Comparison of ENCODE assay signal across 8 cellular contexts in genomic region chr17:48542114-48542955, GRCh38. TPM values are rescaled to one million over a fixed set of nuclear protein-coding genes. Genes with fewer than 3 reads are reported as not detected.
A peak's percentile ranks its signal among the peaks of the same experiment; 100 is the strongest.
DNase-seq lines count a peak whose midpoint lies in the region; ATAC-seq lines count a peak whose summit lies in the region.

No MANE protein-coding gene starts in this region.

- ATAC-seq in GM19452 (IDR thresholded peaks at IDR 0.05; ENCODE audit: unreplicated experiment), result no peak

- no peaks in the 10 kb centered on the region for H3K9me3 ChIP-seq in SJCRH30 (replicated peaks)
- no peaks in the 10 kb centered on the region for H3K9me3 ChIP-seq in duodenal mucosa (ENCODE audit: control insufficient read depth in 1 of 2, low read length in 2 of 2)
- no peaks in the 10 kb centered on the region for H3K9me3 ChIP-seq in muscle layer of duodenum (ENCODE audit: control insufficient read depth in 1 of 2, low read length in 2 of 2)

- H3K4me3 ChIP-seq in SJCRH30, result peak overlapping the region; percentile 88
- H3K4me3 ChIP-seq in duodenal mucosa (ENCODE audit: low read depth in 1 of 2, low read length in 2 of 2), result peak overlapping the region; percentile 69 to 72
- H3K4me3 ChIP-seq in muscle layer of duodenum (ENCODE audit: low read depth in 1 of 2, low read length in 2 of 2), result peak overlapping the region; percentile 68 to 86

- H3K9ac ChIP-seq in duodenal mucosa (ENCODE audit: low read depth in 1 of 2, low read length in 2 of 2), result peak overlapping the region; percentile 59 to 68

- DNase-seq in DMS114 treated with DMSO at 0.1 percent for 48 hours (lab: John Stamatoyannopoulos, UW; ENCODE audit: unreplicated experiment) (peak; percentile 17), SJCRH30 (peak; percentile 42 to 49), NCI-H1694 (lab: John Stamatoyannopoulos, UW) (no peak), A172 (ENCODE audit: low spot score) (no peak), ureter (ENCODE audit: low spot score) (no peak)

- peaks cover 15% of the 10 kb centered on the region for H3K4me1 ChIP-seq in SJCRH30
- H3K4me1 ChIP-seq in duodenal mucosa (ENCODE audit: control insufficient read depth in 1 of 2, insufficient read depth in 2 of 2, low read length in 2 of 2), result no peaks in the 10 kb centered on the region
- H3K4me1 ChIP-seq in muscle layer of duodenum (ENCODE audit: control insufficient read depth in 1 of 2, insufficient read depth in 2 of 2, low read length in 2 of 2), result peaks cover 13 to 35% of the 10 kb centered on the region in 2 donors

- no peaks in the 10 kb centered on the region for H3K27me3 ChIP-seq in SJCRH30
- H3K27me3 ChIP-seq in duodenal mucosa (ENCODE audit: control insufficient read depth in 1 of 2, insufficient read depth in 2 of 2, low read length in 2 of 2), result peaks cover 35 to 59% of the 10 kb centered on the region in 2 donors
- H3K27me3 ChIP-seq in muscle layer of duodenum (ENCODE audit: low read depth, low read length), result peaks cover 4% of the 10 kb centered on the region

- H3K36me3 ChIP-seq in SJCRH30 (no peaks in the 10 kb centered on the region), duodenal mucosa (ENCODE audit: control insufficient read depth in 1 of 2, insufficient read depth in 2 of 2, low read length in 2 of 2) (no peaks in the 10 kb centered on the region), muscle layer of duodenum (ENCODE audit: control insufficient read depth in 1 of 2, insufficient read depth in 2 of 2, low read length in 2 of 2) (no peaks in the 10 kb centered on the region)

- peak overlapping the region; percentile 90 for H3K27ac ChIP-seq in SJCRH30
- H3K27ac ChIP-seq in duodenal mucosa (ENCODE audit: low read depth, low read length), result peak overlapping the region; percentile 87
- peak overlapping the region; percentile 84 for H3K27ac ChIP-seq in muscle layer of duodenum (ENCODE audit: low read length)

RNA-seq across cellular contexts. Expression of gene HOXB2, which starts 2.6 kb away (rescaled TPM):
- 5.9 and 7.6 TPM in 2 replicates for total RNA-seq in SJCRH30 (2014; rRNA removed; shearing (Covaris generic))
- 27.0 and 30.6 TPM in 2 replicates for total RNA-seq in A172 (2014; rRNA removed; shearing (Covaris generic))
- 50.7 TPM for total RNA-seq in ureter

RNA-seq across cellular contexts. Expression of gene HOXB1, which starts 11.5 kb away (rescaled TPM):
- total RNA-seq in SJCRH30 (2014; rRNA removed; shearing (Covaris generic)), result not detected in 2 replicates
- total RNA-seq in A172 (2014; rRNA removed; shearing (Covaris generic)), result not detected in 2 replicates
- total RNA-seq in ureter, result 0.31 TPM

RNA-seq across cellular contexts. Expression of gene HOXB4, which starts 35.8 kb away (rescaled TPM):
- 3.7 and 4.3 TPM in 2 replicates for total RNA-seq in SJCRH30 (2014; rRNA removed; shearing (Covaris generic))
- total RNA-seq in A172 (2014; rRNA removed; shearing (Covaris generic)), result 5.1 and 6.3 TPM in 2 replicates
- total RNA-seq in ureter, result 28.7 TPM

RNA-seq across cellular contexts. Expression of gene HOXB3, which starts 47.7 kb away (rescaled TPM):
- 7.4 and 8.8 TPM in 2 replicates for total RNA-seq in SJCRH30 (2014; rRNA removed; shearing (Covaris generic))
- 20.1 and 24.1 TPM in 2 replicates for total RNA-seq in A172 (2014; rRNA removed; shearing (Covaris generic))
- total RNA-seq in ureter, result 179 TPM

RNA-seq across cellular contexts. Expression of gene HOXB5, which starts 51.2 kb away (rescaled TPM):
- total RNA-seq in SJCRH30 (2014; rRNA removed; shearing (Covaris generic)), result 0.51 and 0.61 TPM in 2 replicates
- total RNA-seq in A172 (2014; rRNA removed; shearing (Covaris generic)), result 2.0 and 2.4 TPM in 2 replicates
- 30.1 TPM for total RNA-seq in ureter

Comparison
In these comparisons a context has a peak if more than half of its experiments do, and no peak if none do; other contexts are left out.
1. DNase-seq: peak in DMS114 treated with DMSO at 0.1 percent for 48 hours (single experiment) and SJCRH30 (2 of 2); none in NCI-H1694 (single experiment), A172 (single experiment) and ureter (single experiment).
2. Peak in every context shown above with its lines, with median percentiles within 50 percentile points of each other: H3K27ac ChIP-seq and H3K4me3 ChIP-seq.